ENCODE assay signal across 1 cellular context in the genomic region with DNA sequence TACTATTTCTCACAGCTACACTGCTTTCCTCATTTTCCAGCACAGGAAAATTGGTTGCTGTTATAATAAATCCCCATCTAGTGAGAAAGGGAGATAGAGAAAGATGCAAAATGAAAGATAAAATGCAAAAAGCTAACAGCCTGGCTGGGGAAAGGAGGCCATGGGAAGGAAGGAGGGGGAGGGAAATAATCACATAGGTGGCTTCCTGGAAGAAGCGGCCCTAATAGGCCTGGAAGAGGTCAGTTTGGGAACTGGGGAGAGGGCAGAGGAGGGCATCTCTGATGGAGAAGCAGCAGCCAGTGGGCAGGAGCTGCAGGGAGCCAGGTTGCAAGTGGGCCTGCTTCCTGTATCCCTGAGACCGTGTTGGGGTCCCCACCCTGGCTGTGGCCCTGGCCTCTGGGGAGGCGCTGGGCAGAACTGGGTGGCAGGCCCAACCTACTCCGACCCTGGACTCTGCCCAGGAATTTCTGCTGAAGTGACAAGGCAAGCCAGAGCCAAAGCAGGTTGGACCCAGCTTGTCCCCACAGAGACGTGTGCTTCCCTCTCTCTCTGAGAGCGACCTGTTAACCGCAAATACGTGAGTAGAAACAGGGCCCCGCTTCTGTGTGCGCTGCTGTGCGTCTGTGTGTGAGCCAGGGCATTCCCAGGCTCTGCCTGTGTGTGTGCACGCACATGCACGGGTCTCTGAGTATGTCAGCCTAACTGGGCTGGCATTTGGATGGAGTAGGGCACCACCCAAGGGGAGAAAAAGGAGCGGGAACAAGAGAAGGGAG.
A peak's percentile ranks its signal among the peaks of the same experiment; 100 is the strongest.
TF ChIP-seq lines count a peak whose summit lies in the region.

No MANE protein-coding gene starts in this region.

TF ChIP-seq in HepG2, 621 proteins besides CTCF, POLR2A, EP300 and RAD21 (continued from another document and continues in another):
- TF ChIP-seq, protein P1, sequence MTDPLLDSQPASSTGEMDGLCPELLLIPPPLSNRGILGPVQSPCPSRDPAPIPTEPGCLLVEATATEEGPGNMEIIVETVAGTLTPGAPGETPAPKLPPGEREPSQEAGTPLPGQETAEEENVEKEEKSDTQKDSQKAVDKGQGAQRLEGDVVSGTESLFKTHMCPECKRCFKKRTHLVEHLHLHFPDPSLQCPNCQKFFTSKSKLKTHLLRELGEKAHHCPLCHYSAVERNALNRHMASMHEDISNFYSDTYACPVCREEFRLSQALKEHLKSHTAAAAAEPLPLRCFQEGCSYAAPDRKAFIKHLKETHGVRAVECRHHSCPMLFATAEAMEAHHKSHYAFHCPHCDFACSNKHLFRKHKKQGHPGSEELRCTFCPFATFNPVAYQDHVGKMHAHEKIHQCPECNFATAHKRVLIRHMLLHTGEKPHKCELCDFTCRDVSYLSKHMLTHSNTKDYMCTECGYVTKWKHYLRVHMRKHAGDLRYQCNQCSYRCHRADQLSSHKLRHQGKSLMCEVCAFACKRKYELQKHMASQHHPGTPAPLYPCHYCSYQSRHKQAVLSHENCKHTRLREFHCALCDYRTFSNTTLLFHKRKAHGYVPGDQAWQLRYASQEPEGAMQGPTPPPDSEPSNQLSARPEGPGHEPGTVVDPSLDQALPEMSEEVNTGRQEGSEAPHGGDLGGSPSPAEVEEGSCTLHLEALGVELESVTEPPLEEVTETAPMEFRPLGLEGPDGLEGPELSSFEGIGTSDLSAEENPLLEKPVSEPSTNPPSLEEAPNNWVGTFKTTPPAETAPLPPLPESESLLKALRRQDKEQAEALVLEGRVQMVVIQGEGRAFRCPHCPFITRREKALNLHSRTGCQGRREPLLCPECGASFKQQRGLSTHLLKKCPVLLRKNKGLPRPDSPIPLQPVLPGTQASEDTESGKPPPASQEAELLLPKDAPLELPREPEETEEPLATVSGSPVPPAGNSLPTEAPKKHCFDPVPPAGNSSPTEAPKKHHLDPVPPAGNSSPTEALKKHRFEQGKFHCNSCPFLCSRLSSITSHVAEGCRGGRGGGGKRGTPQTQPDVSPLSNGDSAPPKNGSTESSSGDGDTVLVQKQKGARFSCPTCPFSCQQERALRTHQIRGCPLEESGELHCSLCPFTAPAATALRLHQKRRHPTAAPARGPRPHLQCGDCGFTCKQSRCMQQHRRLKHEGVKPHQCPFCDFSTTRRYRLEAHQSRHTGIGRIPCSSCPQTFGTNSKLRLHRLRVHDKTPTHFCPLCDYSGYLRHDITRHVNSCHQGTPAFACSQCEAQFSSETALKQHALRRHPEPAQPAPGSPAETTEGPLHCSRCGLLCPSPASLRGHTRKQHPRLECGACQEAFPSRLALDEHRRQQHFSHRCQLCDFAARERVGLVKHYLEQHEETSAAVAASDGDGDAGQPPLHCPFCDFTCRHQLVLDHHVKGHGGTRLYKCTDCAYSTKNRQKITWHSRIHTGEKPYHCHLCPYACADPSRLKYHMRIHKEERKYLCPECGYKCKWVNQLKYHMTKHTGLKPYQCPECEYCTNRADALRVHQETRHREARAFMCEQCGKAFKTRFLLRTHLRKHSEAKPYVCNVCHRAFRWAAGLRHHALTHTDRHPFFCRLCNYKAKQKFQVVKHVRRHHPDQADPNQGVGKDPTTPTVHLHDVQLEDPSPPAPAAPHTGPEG (CRISPR knock-in tag; IDR thresholded peaks at IDR 0.05), result no peak
- peak; percentile 92 for TF ChIP-seq ZFX (CRISPR knock-in tag; IDR thresholded peaks at IDR 0.05; ENCODE audit: low read depth)
- TF ChIP-seq MTF1 (CRISPR knock-in tag; IDR thresholded peaks at IDR 0.05), result no peak
- TF ChIP-seq ZNF615 (CRISPR knock-in tag; IDR thresholded peaks at IDR 0.05; ENCODE audit: borderline replicate concordance), result no peak
- TF ChIP-seq ZNF329 (CRISPR knock-in tag; IDR thresholded peaks at IDR 0.05; ENCODE audit: low read depth), result no peak
- TF ChIP-seq, protein P2, sequence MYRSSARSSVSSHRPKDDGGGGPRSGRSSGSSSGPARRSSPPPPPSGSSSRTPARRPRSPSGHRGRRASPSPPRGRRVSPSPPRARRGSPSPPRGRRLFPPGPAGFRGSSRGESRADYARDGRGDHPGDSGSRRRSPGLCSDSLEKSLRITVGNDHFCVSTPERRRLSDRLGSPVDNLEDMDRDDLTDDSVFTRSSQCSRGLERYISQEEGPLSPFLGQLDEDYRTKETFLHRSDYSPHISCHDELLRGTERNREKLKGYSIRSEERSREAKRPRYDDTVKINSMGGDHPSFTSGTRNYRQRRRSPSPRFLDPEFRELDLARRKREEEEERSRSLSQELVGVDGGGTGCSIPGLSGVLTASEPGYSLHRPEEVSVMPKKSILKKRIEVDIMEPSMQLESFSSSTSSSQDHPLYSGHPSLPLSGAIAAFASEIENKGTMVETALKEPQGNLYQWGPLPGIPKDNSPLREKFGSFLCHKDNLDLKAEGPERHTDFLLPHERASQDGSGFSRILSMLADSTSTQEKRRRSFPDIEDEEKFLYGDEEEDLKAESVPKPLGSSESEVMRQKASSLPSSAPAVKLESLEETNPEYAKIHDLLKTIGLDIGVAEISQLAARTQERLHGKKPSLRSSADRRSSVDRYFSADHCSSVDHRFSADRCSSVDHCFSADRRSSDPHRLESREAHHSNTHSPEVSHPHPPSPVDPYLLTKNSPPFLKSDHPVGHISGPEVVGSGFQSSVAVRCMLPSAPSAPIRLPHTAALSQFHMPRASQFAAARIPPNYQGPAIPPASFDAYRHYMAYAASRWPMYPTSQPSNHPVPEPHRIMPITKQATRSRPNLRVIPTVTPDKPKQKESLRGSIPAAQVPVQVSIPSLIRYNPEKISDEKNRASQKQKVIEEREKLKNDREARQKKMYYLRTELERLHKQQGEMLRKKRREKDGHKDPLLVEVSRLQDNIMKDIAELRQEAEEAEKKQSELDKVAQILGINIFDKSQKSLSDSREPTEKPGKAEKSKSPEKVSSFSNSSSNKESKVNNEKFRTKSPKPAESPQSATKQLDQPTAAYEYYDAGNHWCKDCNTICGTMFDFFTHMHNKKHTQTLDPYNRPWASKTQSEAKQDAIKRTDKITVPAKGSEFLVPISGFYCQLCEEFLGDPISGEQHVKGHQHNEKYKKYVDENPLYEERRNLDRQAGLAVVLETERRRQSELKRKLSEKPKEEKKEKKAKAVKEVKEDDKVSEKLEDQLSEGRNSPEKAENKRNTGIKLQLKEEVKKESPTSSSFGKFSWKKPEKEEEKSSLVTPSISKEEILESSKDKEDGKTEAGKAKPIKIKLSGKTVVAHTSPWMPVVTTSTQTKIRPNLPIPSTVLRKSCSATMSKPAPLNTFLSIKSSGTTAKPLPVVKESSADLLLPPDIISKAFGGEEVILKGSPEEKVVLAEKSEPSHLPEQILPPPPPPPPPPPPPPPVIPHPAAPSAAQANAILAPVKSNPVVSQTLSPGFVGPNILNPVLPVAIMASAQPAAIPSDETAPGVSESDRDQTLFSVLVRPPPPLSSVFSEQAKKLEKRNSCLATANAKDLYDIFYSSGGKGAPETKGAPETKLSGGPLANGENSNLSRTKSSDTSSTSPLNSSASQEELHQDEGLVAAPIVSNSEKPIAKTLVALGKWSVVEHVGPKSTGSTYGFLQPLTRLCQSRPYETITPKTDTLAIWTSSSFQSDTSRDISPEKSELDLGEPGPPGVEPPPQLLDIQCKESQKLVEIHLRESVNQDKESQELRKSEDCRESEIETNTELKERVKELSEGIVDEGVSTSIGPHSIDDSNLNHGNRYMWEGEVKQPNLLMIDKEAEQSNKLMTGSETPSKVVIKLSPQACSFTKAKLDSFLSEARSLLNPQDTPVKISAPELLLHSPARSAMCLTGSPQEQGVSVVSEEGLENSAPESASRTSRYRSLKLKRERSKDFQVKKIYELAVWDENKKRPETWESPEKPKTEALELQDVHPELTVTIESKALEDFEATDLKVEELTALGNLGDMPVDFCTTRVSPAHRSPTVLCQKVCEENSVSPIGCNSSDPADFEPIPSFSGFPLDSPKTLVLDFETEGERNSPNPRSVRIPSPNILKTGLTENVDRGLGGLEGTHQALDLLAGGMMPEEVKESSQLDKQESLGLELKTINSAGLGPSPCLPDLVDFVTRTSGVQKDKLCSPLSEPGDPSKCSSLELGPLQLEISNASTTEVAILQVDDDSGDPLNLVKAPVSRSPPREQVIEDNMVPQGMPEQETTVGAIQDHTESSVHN (CRISPR knock-in tag; IDR thresholded peaks at IDR 0.05), result no peak
- no peak for TF ChIP-seq ISL2 (CRISPR knock-in tag; IDR thresholded peaks at IDR 0.05)
- no peak for TF ChIP-seq ZNF530 (CRISPR knock-in tag; IDR thresholded peaks at IDR 0.05; ENCODE audit: low read depth)
- TF ChIP-seq TCF12 (IDR thresholded peaks at IDR 0.05), result no peak
- no peak for TF ChIP-seq TCF12 (CRISPR knock-in tag; IDR thresholded peaks at IDR 0.05)
- TF ChIP-seq EHMT2 (IDR thresholded peaks at IDR 0.05; ENCODE audit: borderline replicate concordance, low read depth, low read length), result no peak
- TF ChIP-seq POLR2AphosphoS2 (IDR thresholded peaks at IDR 0.05; ENCODE audit: low read depth, low read length), result no peak
- TF ChIP-seq, protein P3, sequence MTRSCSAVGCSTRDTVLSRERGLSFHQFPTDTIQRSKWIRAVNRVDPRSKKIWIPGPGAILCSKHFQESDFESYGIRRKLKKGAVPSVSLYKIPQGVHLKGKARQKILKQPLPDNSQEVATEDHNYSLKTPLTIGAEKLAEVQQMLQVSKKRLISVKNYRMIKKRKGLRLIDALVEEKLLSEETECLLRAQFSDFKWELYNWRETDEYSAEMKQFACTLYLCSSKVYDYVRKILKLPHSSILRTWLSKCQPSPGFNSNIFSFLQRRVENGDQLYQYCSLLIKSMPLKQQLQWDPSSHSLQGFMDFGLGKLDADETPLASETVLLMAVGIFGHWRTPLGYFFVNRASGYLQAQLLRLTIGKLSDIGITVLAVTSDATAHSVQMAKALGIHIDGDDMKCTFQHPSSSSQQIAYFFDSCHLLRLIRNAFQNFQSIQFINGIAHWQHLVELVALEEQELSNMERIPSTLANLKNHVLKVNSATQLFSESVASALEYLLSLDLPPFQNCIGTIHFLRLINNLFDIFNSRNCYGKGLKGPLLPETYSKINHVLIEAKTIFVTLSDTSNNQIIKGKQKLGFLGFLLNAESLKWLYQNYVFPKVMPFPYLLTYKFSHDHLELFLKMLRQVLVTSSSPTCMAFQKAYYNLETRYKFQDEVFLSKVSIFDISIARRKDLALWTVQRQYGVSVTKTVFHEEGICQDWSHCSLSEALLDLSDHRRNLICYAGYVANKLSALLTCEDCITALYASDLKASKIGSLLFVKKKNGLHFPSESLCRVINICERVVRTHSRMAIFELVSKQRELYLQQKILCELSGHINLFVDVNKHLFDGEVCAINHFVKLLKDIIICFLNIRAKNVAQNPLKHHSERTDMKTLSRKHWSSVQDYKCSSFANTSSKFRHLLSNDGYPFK (CRISPR knock-in tag; IDR thresholded peaks at IDR 0.05; ENCODE audit: borderline replicate concordance), result peak; percentile 51; the same call in 1 of the 2 replicates
- TF ChIP-seq, protein P4, sequence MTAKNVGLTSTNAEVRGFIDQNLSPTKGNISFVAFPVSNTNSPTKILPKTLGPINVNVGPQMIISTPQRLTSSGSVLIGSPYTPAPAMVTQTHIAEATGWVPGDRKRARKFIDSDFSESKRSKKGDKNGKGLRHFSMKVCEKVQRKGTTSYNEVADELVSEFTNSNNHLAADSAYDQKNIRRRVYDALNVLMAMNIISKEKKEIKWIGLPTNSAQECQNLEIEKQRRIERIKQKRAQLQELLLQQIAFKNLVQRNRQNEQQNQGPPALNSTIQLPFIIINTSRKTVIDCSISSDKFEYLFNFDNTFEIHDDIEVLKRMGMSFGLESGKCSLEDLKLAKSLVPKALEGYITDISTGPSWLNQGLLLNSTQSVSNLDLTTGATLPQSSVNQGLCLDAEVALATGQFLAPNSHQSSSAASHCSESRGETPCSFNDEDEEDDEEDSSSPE (CRISPR knock-in tag; IDR thresholded peaks at IDR 0.05), result no peak; the same call in 1 of the 2 replicates
- TF ChIP-seq NFKB2 (CRISPR knock-in tag; IDR thresholded peaks at IDR 0.05; ENCODE audit: borderline replicate concordance), result no peak; the same call in 1 of the 2 replicates
- TF ChIP-seq, protein P5, sequence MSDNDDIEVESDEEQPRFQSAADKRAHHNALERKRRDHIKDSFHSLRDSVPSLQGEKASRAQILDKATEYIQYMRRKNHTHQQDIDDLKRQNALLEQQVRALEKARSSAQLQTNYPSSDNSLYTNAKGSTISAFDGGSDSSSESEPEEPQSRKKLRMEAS (IDR thresholded peaks at IDR 0.05), result peak; percentile 75
- no peak for TF ChIP-seq DNMT1 (CRISPR knock-in tag; IDR thresholded peaks at IDR 0.05)
- TF ChIP-seq, protein P6, sequence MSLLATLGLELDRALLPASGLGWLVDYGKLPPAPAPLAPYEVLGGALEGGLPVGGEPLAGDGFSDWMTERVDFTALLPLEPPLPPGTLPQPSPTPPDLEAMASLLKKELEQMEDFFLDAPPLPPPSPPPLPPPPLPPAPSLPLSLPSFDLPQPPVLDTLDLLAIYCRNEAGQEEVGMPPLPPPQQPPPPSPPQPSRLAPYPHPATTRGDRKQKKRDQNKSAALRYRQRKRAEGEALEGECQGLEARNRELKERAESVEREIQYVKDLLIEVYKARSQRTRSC (CRISPR knock-in tag; IDR thresholded peaks at IDR 0.05; ENCODE audit: low read depth), result peak; percentile 69; the same call in 1 of the 2 replicates
- TF ChIP-seq, protein P7, sequence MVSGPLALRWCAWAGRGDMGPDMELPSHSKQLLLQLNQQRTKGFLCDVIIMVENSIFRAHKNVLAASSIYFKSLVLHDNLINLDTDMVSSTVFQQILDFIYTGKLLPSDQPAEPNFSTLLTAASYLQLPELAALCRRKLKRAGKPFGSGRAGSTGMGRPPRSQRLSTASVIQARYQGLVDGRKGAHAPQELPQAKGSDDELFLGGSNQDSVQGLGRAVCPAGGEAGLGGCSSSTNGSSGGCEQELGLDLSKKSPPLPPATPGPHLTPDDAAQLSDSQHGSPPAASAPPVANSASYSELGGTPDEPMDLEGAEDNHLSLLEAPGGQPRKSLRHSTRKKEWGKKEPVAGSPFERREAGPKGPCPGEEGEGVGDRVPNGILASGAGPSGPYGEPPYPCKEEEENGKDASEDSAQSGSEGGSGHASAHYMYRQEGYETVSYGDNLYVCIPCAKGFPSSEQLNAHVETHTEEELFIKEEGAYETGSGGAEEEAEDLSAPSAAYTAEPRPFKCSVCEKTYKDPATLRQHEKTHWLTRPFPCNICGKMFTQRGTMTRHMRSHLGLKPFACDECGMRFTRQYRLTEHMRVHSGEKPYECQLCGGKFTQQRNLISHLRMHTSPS (CRISPR knock-in tag; IDR thresholded peaks at IDR 0.05; ENCODE audit: low read depth), result peak; percentile 89
- TF ChIP-seq, protein P8, sequence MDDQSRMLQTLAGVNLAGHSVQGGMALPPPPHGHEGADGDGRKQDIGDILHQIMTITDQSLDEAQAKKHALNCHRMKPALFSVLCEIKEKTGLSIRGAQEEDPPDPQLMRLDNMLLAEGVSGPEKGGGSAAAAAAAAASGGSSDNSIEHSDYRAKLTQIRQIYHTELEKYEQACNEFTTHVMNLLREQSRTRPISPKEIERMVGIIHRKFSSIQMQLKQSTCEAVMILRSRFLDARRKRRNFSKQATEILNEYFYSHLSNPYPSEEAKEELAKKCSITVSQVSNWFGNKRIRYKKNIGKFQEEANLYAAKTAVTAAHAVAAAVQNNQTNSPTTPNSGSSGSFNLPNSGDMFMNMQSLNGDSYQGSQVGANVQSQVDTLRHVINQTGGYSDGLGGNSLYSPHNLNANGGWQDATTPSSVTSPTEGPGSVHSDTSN (CRISPR knock-in tag; IDR thresholded peaks at IDR 0.05; ENCODE audit: borderline replicate concordance), result no peak
- TF ChIP-seq, protein P9, sequence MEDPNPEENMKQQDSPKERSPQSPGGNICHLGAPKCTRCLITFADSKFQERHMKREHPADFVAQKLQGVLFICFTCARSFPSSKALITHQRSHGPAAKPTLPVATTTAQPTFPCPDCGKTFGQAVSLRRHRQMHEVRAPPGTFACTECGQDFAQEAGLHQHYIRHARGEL (CRISPR knock-in tag; IDR thresholded peaks at IDR 0.05), result no peak
- TF ChIP-seq NFATC3 (CRISPR knock-in tag; IDR thresholded peaks at IDR 0.05), result no peak
